8 cellular contexts compared by ENCODE assay signal in genomic region chr9:125241000-125241862, GRCh38. TPM values are rescaled to one million over a fixed set of nuclear protein-coding genes. Genes with fewer than 3 reads are reported as not detected.
DNase-seq lines count a peak whose midpoint lies in the region; TF ChIP-seq lines count a peak whose summit lies in the region.

TSS of gene HSPA5 (minus strand) at chr9:125241343. CDS start at chr9:125241126, 217 bp downstream.

- peak within 1 kb of the TSS; percentile 97 for H3K27ac ChIP-seq in effector memory CD4-positive, alpha-beta T cell (ENCODE audit: insufficient read depth, low read length, poor library complexity, severe bottlenecking)

- POLR2A ChIA-PET in activated CD8-positive, alpha-beta memory T cell treated with anti-CD3 and anti-CD28 coated beads for 36 hours (lab: Charles Lee) = interaction anchor here (0.6 to 5.0 kb wide), 18 partner anchors 11 to 388 kb away, joined by 3 to 49 read pairs (median 4); partner anchors contain the start of genes ARPC5L, GAPVD1, GOLGA1 and RABEPK

- H3K4me1 ChIP-seq in effector memory CD4-positive, alpha-beta T cell (ENCODE audit: control insufficient read depth, insufficient read depth, low read length, poor library complexity, severe bottlenecking) = peaks cover 36% of the 10 kb centered on the region

- TF ChIP-seq CTCF in GM20000 (IDR thresholded peaks at IDR 0.05; ENCODE audit: extremely low read depth, missing control alignments) = no peak

- no peaks in the 10 kb centered on the region for H3K27me3 ChIP-seq in effector memory CD4-positive, alpha-beta T cell (replicated peaks; ENCODE audit: control insufficient read depth, insufficient read depth, low read length, poor library complexity, severe bottlenecking)

- peak within 1 kb of the TSS; percentile 89 for H3K4me3 ChIP-seq in effector memory CD4-positive, alpha-beta T cell (ENCODE audit: insufficient read depth, low read depth, low read length, poor library complexity, severe bottlenecking)

- DNase-seq in COLO829 (ENCODE audit: low spot score) (peak; percentile 99), GM20000 (ENCODE audit: low spot score) (peak; percentile 95), HT-29 (ENCODE audit: low spot score) (peak; percentile 99), NOMO-1 (lab: John Stamatoyannopoulos, UW; ENCODE audit: unreplicated experiment in 2 of 2) (peak; percentile 98), lung microvascular endothelial cell (ENCODE audit: low read depth in 2 of 2) (peak; percentile 100)
- peak; percentile 99 to 100 (median 100) for DNase-seq in effector memory CD4-positive, alpha-beta T cell
- peak; percentile 98 to 100 (median 99) for DNase-seq in stimulated activated CD4-positive, alpha-beta T cell treated with anti-CD3 and anti-CD28 coated beads, TNF-alpha, amount 100 ng/mL, for 48 hours (ENCODE audit: low read depth in 3 of 3)

- H3K36me3 ChIP-seq in effector memory CD4-positive, alpha-beta T cell (ENCODE audit: control insufficient read depth, insufficient read depth, low read length) = peaks cover 32% of the 10 kb centered on the region

- CTCF ChIA-PET in activated CD8-positive, alpha-beta memory T cell treated with anti-CD3 and anti-CD28 coated beads for 36 hours (lab: Charles Lee) = interaction anchor here (0.5 to 3.8 kb wide), 2 partner anchors 21 to 356 kb away, joined by 3 to 17 read pairs; partner anchors contain the start of gene GAPVD1

- no peaks in the 10 kb centered on the region for H3K9me3 ChIP-seq in effector memory CD4-positive, alpha-beta T cell (ENCODE audit: control insufficient read depth, low read length)

RNA-seq across cellular contexts. Expression of gene HSPA5, which starts in this region (rescaled TPM):
- 46.5 and 48.0 TPM in 2 replicates for total RNA-seq in HT-29 (2014; rRNA removed; shearing (Covaris generic))
- total RNA-seq in activated CD8-positive, alpha-beta memory T cell treated with anti-CD3 and anti-CD28 coated beads for 36 hours = 100 to 1,000 TPM; 229 to 238 TPM
- 77.4 and 132 TPM in 2 replicates for total RNA-seq in lung microvascular endothelial cell

Comparison
In these comparisons a context has a peak if more than half of its experiments do, and no peak if none do; other contexts are left out.
1. Peak in every context shown above with its lines: DNase-seq, H3K4me3 ChIP-seq and H3K27ac ChIP-seq.